In genomic region chr12:46356655-46357437, GRCh38 we compare ENCODE assay signal across 11 cellular contexts. TPM values are rescaled to one million over a fixed set of nuclear protein-coding genes. Genes with fewer than 3 reads are reported as not detected.
A peak's percentile ranks its signal among the peaks of the same experiment; 100 is the strongest.
DNase-seq lines count a peak whose midpoint lies in the region; ATAC-seq and TF ChIP-seq lines count a peak whose summit lies in the region.
"Had no signal": no experiment of that assay in that cellular context is flagged by ENCODE, and none has a peak within 500 bp of the region (broad histone marks: within the 10 kb centered on the region; RNA-seq: fewer than 3 reads in every experiment).

No MANE protein-coding gene starts in this region.

- TF ChIP-seq CTCF in mammary epithelial cell (conservative IDR thresholded peaks at IDR 0.05 in 1 of 2, IDR thresholded peaks at IDR 0.05 in 1 of 2; ENCODE audit: extremely low read depth in 1 of 2, insufficient read depth in 1 of 2, low read depth in 1 of 2, low read length in 2 of 2) = no peak

- H3K27ac ChIP-seq in ACC112 (ENCODE audit: low read depth, low read length) (peak overlapping the region; percentile 20), HUES48 (ENCODE audit: low read depth, low read length) (peak overlapping the region; percentile 51), mammary epithelial cell (ENCODE audit: insufficient read depth, low read depth, low read length) (peak overlapping the region; percentile 13), mesodermal cell (ENCODE audit: low read depth, low read length, severe bottlenecking) (peak overlapping the region; percentile 50)

- no TSS peak for BruUV-seq in mammary epithelial cell (replicated peaks; lab: Mats Ljungman, UMichigan)

- H3K9me3 ChIP-seq in HUES48 (ENCODE audit: control insufficient read depth, insufficient read depth, low read length) = no peaks in the 10 kb centered on the region
- H3K9me3 ChIP-seq in mammary epithelial cell (replicated peaks; ENCODE audit: insufficient read depth, low read length) = no peaks in the 10 kb centered on the region
- no peaks in the 10 kb centered on the region for H3K9me3 ChIP-seq in mesodermal cell (ENCODE audit: control insufficient read depth, low read length)

- H3K27me3 ChIP-seq in ACC112 (ENCODE audit: insufficient read depth, low read length) (no peaks in the 10 kb centered on the region), HUES48 (ENCODE audit: control insufficient read depth, insufficient read depth, low read length) (no peaks in the 10 kb centered on the region), mammary epithelial cell (ENCODE audit: insufficient read depth, low read length) (no peaks in the 10 kb centered on the region)

- H3K79me2 ChIP-seq in ACC112 (ENCODE audit: control insufficient read depth, insufficient read depth, low read length, unreplicated experiment) = no peaks in the 10 kb centered on the region
- peaks cover 21% of the 10 kb centered on the region for H3K79me2 ChIP-seq in mammary epithelial cell (ENCODE audit: insufficient read depth, low read length)

- no peak overlapping the region for H2AFZ ChIP-seq in ACC112 (ENCODE audit: low read length, unreplicated experiment)
- no peak overlapping the region for H2AFZ ChIP-seq in mammary epithelial cell (ENCODE audit: low read depth, low read length)

- H3K9ac ChIP-seq in HUES48 (ENCODE audit: low read depth, low read length) = no peak overlapping the region
- H3K9ac ChIP-seq in mammary epithelial cell (ENCODE audit: insufficient read depth, low read length) = no peak overlapping the region

- peaks cover 29% of the 10 kb centered on the region for H3K36me3 ChIP-seq in ACC112 (ENCODE audit: insufficient read depth, low read length)
- peaks cover 35% of the 10 kb centered on the region for H3K36me3 ChIP-seq in HUES48 (ENCODE audit: control insufficient read depth, insufficient read depth, low read length)
- H3K36me3 ChIP-seq in mammary epithelial cell (ENCODE audit: insufficient read depth, low read length) = peaks cover 36% of the 10 kb centered on the region
- peaks cover 27% of the 10 kb centered on the region for H3K36me3 ChIP-seq in mesodermal cell (ENCODE audit: control insufficient read depth, insufficient read depth, low read length)

- in situ Hi-C loops in mammary epithelial cell (cut with MboI; ENCODE audit: low sequenced_read_pairs in 2 of 2) = loop anchor here (5.0 to 10.0 kb wide), 2 partner anchors 92 to 320 kb away; partner anchors contain the start of gene SLC38A1 (in 1 of the 2)

- peaks cover 17% of the 10 kb centered on the region for H4K20me1 ChIP-seq in mammary epithelial cell (ENCODE audit: insufficient read depth, low read length)

- H3K4me3 ChIP-seq in ACC112 (ENCODE audit: low read depth, low read length) = no peak overlapping the region
- no peak overlapping the region for H3K4me3 ChIP-seq in HUES48 (ENCODE audit: low read depth, low read length)
- H3K4me3 ChIP-seq in mammary epithelial cell (replicated peaks in 1 of 3; ENCODE audit: insufficient read depth in 1 of 3, low read depth in 2 of 3, low read length in 3 of 3) = no peak overlapping the region
- no peak overlapping the region for H3K4me3 ChIP-seq in mesodermal cell (ENCODE audit: extremely low read depth, insufficient read depth, low read length, poor library complexity, severe bottlenecking)
- H3K4me3 ChIP-seq: coronary artery had no signal

- DNase-seq in mammary epithelial cell (no peak), NCI-H446 (lab: John Stamatoyannopoulos, UW) (no peak), occipital lobe (lab: John Stamatoyannopoulos, UW) (no peak), NOMO-1 (lab: John Stamatoyannopoulos, UW; ENCODE audit: unreplicated experiment in 2 of 2) (no peak)
- DNase-seq: NCI-H187 treated with DMSO at 0.1 percent for 48 hours; stimulated activated naive CD4-positive, alpha-beta T cell had no signal

- CTCF ChIA-PET in mammary epithelial cell (lab: Charles Lee; ENCODE audit: low non-redundant PET) = interaction anchor here (0.6 to 0.7 kb wide), 3 partner anchors 64 to 267 kb away, joined by 3 to 14 read pairs (median 7); no protein-coding TSS in a partner anchor

- dilution Hi-C loops in mammary epithelial cell (cut with HindIII; ENCODE audit: low sequenced_read_pairs) = loop anchor here (25.0 kb wide), 1 partner anchor 655 kb away; no protein-coding TSS in a partner anchor

- no peak overlapping the region for H3K4me2 ChIP-seq in mammary epithelial cell (ENCODE audit: insufficient read depth, low read depth, low read length)

- intact Hi-C loops in mammary epithelial cell (cut with micrococcal nuclease) = loop anchor here (1.0 to 2.0 kb wide), 3 partner anchors 88 to 285 kb away; partner anchors contain the start of gene SLC38A1

- H3K4me1 ChIP-seq in ACC112 (ENCODE audit: control insufficient read depth, insufficient read depth, low read length, unreplicated experiment) = peaks cover 7% of the 10 kb centered on the region
- 0 out of 2 replicates have a peak, but pooled peaks cover 4% of the 10 kb centered on the region for H3K4me1 ChIP-seq in HUES48 (ENCODE audit: control insufficient read depth, insufficient read depth, low read length)
- peaks cover 28% of the 10 kb centered on the region for H3K4me1 ChIP-seq in mammary epithelial cell (ENCODE audit: insufficient read depth, low read length)
- no peaks in the 10 kb centered on the region for H3K4me1 ChIP-seq in mesodermal cell (ENCODE audit: control insufficient read depth, insufficient read depth, low read length, poor library complexity, severe bottlenecking)

- ATAC-seq in HG02973 (IDR thresholded peaks at IDR 0.05; ENCODE audit: unreplicated experiment) = no peak

- 83% methylated on average over 5 of the region's 5 CpGs for WGBS in mammary epithelial cell (ENCODE audit: low coverage, missing lambda C conversion rate)
- WGBS in mesodermal cell (ENCODE audit: insufficient coverage in 2 of 2), 2 experiments = 78% methylated on average over 2 of the region's 5 CpGs; no CpG with 5 or more reads in 1 of the 2 experiments

RNA-seq across cellular contexts. Expression of gene SLC38A2, which starts 15.7 kb away (rescaled TPM):
- total RNA-seq in mammary epithelial cell (100 to 1,000 TPM; 774 to 995 TPM), occipital lobe (259 TPM)
- polyA plus RNA-seq in mammary epithelial cell = 153 TPM
- polyA minus RNA-seq in mammary epithelial cell = 348 TPM
- 343 TPM for polyA plus RNA-seq in mesodermal cell (2013, experiment 1 of 2)
- 332 TPM for polyA plus RNA-seq in mesodermal cell (2013, experiment 2 of 2)
